In genomic region chr15:99257107-99257750, GRCh38 we compare ENCODE assay signal across 19 cellular contexts. TPM values are rescaled to one million over a fixed set of nuclear protein-coding genes. Genes with fewer than 3 reads are reported as not detected.
DNase-seq lines count a peak whose midpoint lies in the region; ATAC-seq, FAIRE-seq and TF ChIP-seq lines count a peak whose summit lies in the region.
"Had no signal": no experiment of that assay in that cellular context is flagged by ENCODE, and none has a peak within 500 bp of the region (broad histone marks: within the 10 kb centered on the region; RNA-seq: fewer than 3 reads in every experiment).

No MANE protein-coding gene starts in this region.

- no peak overlapping the region for H2BK20ac ChIP-seq in IMR-90 (ENCODE audit: low read depth, low read length)

- H4K91ac ChIP-seq in IMR-90 (ENCODE audit: insufficient read depth, low read depth, low read length) = no peak overlapping the region
- no peak overlapping the region for H4K91ac ChIP-seq in mesenchymal stem cell (ENCODE audit: low read length)

- H3K36me3 ChIP-seq in IMR-90 (ENCODE audit: control insufficient read depth, insufficient read depth, low read length) (no peaks in the 10 kb centered on the region), mesenchymal stem cell (ENCODE audit: control insufficient read depth in 1 of 2, insufficient read depth in 2 of 2, low read depth in 1 of 2, low read length in 2 of 2) (peaks cover 3 to 28% of the 10 kb centered on the region in 2 experiments), small intestine (ENCODE audit: control insufficient read depth in 2 of 2, insufficient read depth in 2 of 2, low read length in 2 of 2) (peaks cover 0 to 2% of the 10 kb centered on the region in 2 donors)

- H4K20me1 ChIP-seq in IMR-90 (ENCODE audit: insufficient read depth, low read length) = no peaks in the 10 kb centered on the region

- H3K9ac ChIP-seq in IMR-90 (ENCODE audit: low read depth, low read length) (no peak overlapping the region), mesenchymal stem cell (ENCODE audit: low read length) (no peak overlapping the region)

- H2BK120ac ChIP-seq in IMR-90 (ENCODE audit: low read depth, low read length) = no peak overlapping the region
- H2BK120ac ChIP-seq in mesenchymal stem cell (ENCODE audit: low read depth, low read length) = peak overlapping the region; percentile 49

- H3K79me1 ChIP-seq in IMR-90 (ENCODE audit: low read depth in 1 of 2, low read length in 2 of 2) (peaks cover 0 to 15% of the 10 kb centered on the region in 2 experiments; a peak in 2 of 4 replicates), mesenchymal stem cell (replicated peaks; ENCODE audit: low read length, poor library complexity, severe bottlenecking) (peaks cover 20% of the 10 kb centered on the region)

- H3K27ac ChIP-seq in IMR-90 (ENCODE audit: insufficient read depth, low read length) = no peak overlapping the region
- no peak overlapping the region for H3K27ac ChIP-seq in mesenchymal stem cell (ENCODE audit: low read length, poor library complexity, severe bottlenecking)
- H3K27ac ChIP-seq in small intestine (ENCODE audit: low read depth in 1 of 2, low read length in 1 of 2) = peak overlapping the region; percentile 8 to 60
- H3K27ac ChIP-seq in substantia nigra (ENCODE audit: low read depth, low read length, poor library complexity, severe bottlenecking) = no peak overlapping the region
- H3K27ac ChIP-seq: HL-60 had no signal

- ATAC-seq in IMR-90 (ENCODE audit: low read depth) (no peak), left colon (peak; percentile 89), HG02623 (IDR thresholded peaks at IDR 0.05; ENCODE audit: unreplicated experiment) (no peak)
- ATAC-seq: CD8-positive, alpha-beta T cell had no signal

- H2AK5ac ChIP-seq in IMR-90 (ENCODE audit: low read depth, low read length) (no peak overlapping the region), mesenchymal stem cell (ENCODE audit: low read length, severe bottlenecking) (no peak overlapping the region)

- H3K27me3 ChIP-seq in IMR-90 (ENCODE audit: control insufficient read depth, insufficient read depth, low read length) (no peaks in the 10 kb centered on the region), mesenchymal stem cell (ENCODE audit: control insufficient read depth in 1 of 2, insufficient read depth in 1 of 2, low read length in 2 of 2) (no peaks in the 10 kb centered on the region), small intestine (ENCODE audit: control insufficient read depth in 2 of 2, insufficient read depth in 2 of 2, low read length in 2 of 2) (no peaks in the 10 kb centered on the region)

- H2BK15ac ChIP-seq in IMR-90 (ENCODE audit: low read depth, low read length) (no peak overlapping the region), mesenchymal stem cell (ENCODE audit: low read depth, poor library complexity, severe bottlenecking) (no peak overlapping the region)

- H3K14ac ChIP-seq in IMR-90 (replicated peaks; ENCODE audit: low read depth, low read length) (no peak overlapping the region), mesenchymal stem cell (ENCODE audit: low read length in 2 of 2) (no peak overlapping the region)

- no peak for DNase-seq in IMR-90
- DNase-seq in left colon = peak in 1 of 2 donors; percentile 41
- DNase-seq in mesenchymal stem cell = no peak
- peak; percentile 92 for DNase-seq in small intestine
- no peak for DNase-seq in substantia nigra (lab: John Stamatoyannopoulos, UW)
- no peak for DNase-seq in superior temporal gyrus (ENCODE audit: extremely low spot score)
- DNase-seq: CD8-positive, alpha-beta T cell; COR-L47; DMS153; DMS79 treated with DMSO at 0.1 percent for 48 hours; EL; HCEC 1CT; HFFc6 had no signal

- no peak overlapping the region for H2AK9ac ChIP-seq in IMR-90 (replicated peaks; ENCODE audit: low read depth, low read length, poor library complexity)

- CTCF ChIA-PET in IMR-90 (lab: Yijun Ruan, JAX) = no interaction called here

- in situ Hi-C loops in IMR-90 (cut with MboI; ENCODE audit: low sequenced_read_pairs) = loop anchor here (25.0 kb wide), 2 partner anchors 855 to 1330 kb away; no protein-coding TSS in a partner anchor

- no peaks in the 10 kb centered on the region for H3K9me1 ChIP-seq in IMR-90 (ENCODE audit: insufficient read depth, low read length)

- no peak overlapping the region for H3K4ac ChIP-seq in IMR-90 (ENCODE audit: low read depth, low read length)
- H3K4ac ChIP-seq in mesenchymal stem cell (ENCODE audit: low read depth in 1 of 2, low read length in 2 of 2) = no peak overlapping the region

- H3K23ac ChIP-seq in IMR-90 (ENCODE audit: low read depth, low read length) (no peak overlapping the region), mesenchymal stem cell (ENCODE audit: low read length in 2 of 2) (no peak overlapping the region)

- no CpG with 5 or more reads among the region's 12 CpGs for WGBS in IMR-90 (ENCODE audit: extremely low coverage in 2 of 2, insufficient read length in 1 of 2), 2 experiments
- 95% methylated on average over 10 of the region's 12 CpGs for WGBS in mesenchymal stem cell
- 21 to 63% (median 45%) methylated on average over 12 of the region's 12 CpGs for WGBS in small intestine, 3 donors

- H4K8ac ChIP-seq in IMR-90 (ENCODE audit: low read depth in 2 of 2, low read length in 2 of 2) = no peak overlapping the region
- no peak overlapping the region for H4K8ac ChIP-seq in mesenchymal stem cell (ENCODE audit: low read length)

- POLR2A ChIA-PET in IMR-90 (lab: Charles Lee; ENCODE audit: unreplicated experiment) = no interaction called here

- TF ChIP-seq CTCF in IMR-90 (conservative IDR thresholded peaks at IDR 0.05; ENCODE audit: low read depth, low read length) = no peak

- TF ChIP-seq RAD21 in IMR-90 (IDR thresholded peaks at IDR 0.05; ENCODE audit: low read length) = no peak

- H3K9me3 ChIP-seq in IMR-90 (ENCODE audit: control insufficient read depth, insufficient read depth, low read length) (no peaks in the 10 kb centered on the region), mesenchymal stem cell (ENCODE audit: control insufficient read depth, low read length) (no peaks in the 10 kb centered on the region), small intestine (ENCODE audit: control insufficient read depth, low read depth) (no peaks in the 10 kb centered on the region)

- intact Hi-C loops in IMR-90 (cut with micrococcal nuclease) = no loop called here
- intact Hi-C loops in left colon (cut with DNase I, micrococcal nuclease) = no loop called here

- no peak overlapping the region for H3K18ac ChIP-seq in IMR-90 (ENCODE audit: low read depth, low read length)
- H3K18ac ChIP-seq in mesenchymal stem cell (ENCODE audit: low read depth in 1 of 2, low read length in 2 of 2) = no peak overlapping the region

- H3K4me2 ChIP-seq in IMR-90 (ENCODE audit: low read depth, low read length) = no peak overlapping the region
- H3K4me2 ChIP-seq in mesenchymal stem cell (ENCODE audit: low read length, poor library complexity, severe bottlenecking) = no peak overlapping the region

- H3K4me3 ChIP-seq in IMR-90 (ENCODE audit: insufficient read depth, low read depth, low read length) = no peak overlapping the region
- H3K4me3 ChIP-seq in mesenchymal stem cell (ENCODE audit: insufficient read depth in 1 of 2, low read depth in 1 of 2, low read length in 2 of 2) = no peak overlapping the region
- H3K4me3 ChIP-seq in small intestine (ENCODE audit: low read depth in 1 of 2, low read length in 2 of 2) = no peak overlapping the region

- H4K5ac ChIP-seq in IMR-90 (ENCODE audit: low read depth, low read length) = no peak overlapping the region

- no peak for FAIRE-seq in small intestine (lab: Jason Lieb, UNC)
- FAIRE-seq: A204.1, D721Med, G401.6, GM12891 had no signal

- dilution Hi-C loops in IMR-90 (cut with HindIII; ENCODE audit: low sequenced_read_pairs, unreplicated experiment) = no loop called here

- no TSS peak for BruUV-seq in IMR-90 (replicated peaks; lab: Mats Ljungman, UMichigan)

- H3K56ac ChIP-seq in IMR-90 (ENCODE audit: extremely low read depth, insufficient read depth, low read length) = no peak overlapping the region

- H2AFZ ChIP-seq in IMR-90 (replicated peaks; ENCODE audit: low read length, poor library complexity) = no peak overlapping the region
- no peak overlapping the region for H2AFZ ChIP-seq in mesenchymal stem cell (ENCODE audit: low read depth, low read length)

- H2BK12ac ChIP-seq in mesenchymal stem cell (ENCODE audit: low read length in 2 of 2) = no peak overlapping the region

- peaks cover 3% of the 10 kb centered on the region; the same call in 1 of the 2 replicates for H3K4me1 ChIP-seq in IMR-90 (ENCODE audit: control insufficient read depth, insufficient read depth, low read length)
- H3K4me1 ChIP-seq in mesenchymal stem cell (ENCODE audit: control insufficient read depth, insufficient read depth, low read depth, low read length) = peaks cover 5% of the 10 kb centered on the region
- H3K4me1 ChIP-seq in small intestine (ENCODE audit: control insufficient read depth in 2 of 2, insufficient read depth in 1 of 2, low read depth in 1 of 2, low read length in 1 of 2) = peaks cover 0 to 8% of the 10 kb centered on the region in 2 donors

- H2BK5ac ChIP-seq in IMR-90 (ENCODE audit: low read depth, low read length, poor library complexity, severe bottlenecking) (no peak overlapping the region), mesenchymal stem cell (ENCODE audit: low read depth, low read length, poor library complexity, severe bottlenecking) (no peak overlapping the region)

- TF ChIP-seq POLR2A in IMR-90 (IDR thresholded peaks at IDR 0.05; ENCODE audit: low read depth, low read length) = no peak

TF ChIP-seq in IMR-90, 13 proteins besides CTCF, POLR2A, EP300 and RAD21:
- TF ChIP-seq MAFK (IDR thresholded peaks at IDR 0.05; ENCODE audit: low read depth, low read length) (peak; percentile 22; the same call in 1 of the 2 replicates), RCOR1 (IDR thresholded peaks at IDR 0.05; ENCODE audit: insufficient replicate concordance, low read length) (no peak)

RNA-seq across cellular contexts. Expression of gene LRRC28, which starts 5.9 kb away (rescaled TPM):
- total RNA-seq in IMR-90 (2012; rRNA removed) (17.5 and 21.1 TPM in 2 replicates), left colon (10 to 100 TPM; 24.8 to 32.2 TPM)
- polyA plus RNA-seq in IMR-90 (2012; rRNA removed) (10.3 and 12.7 TPM in 2 replicates), small intestine (10 to 100 TPM; 23.7 to 37.3 (median 36.5) TPM)
- 5.9 and 6.3 TPM in 2 replicates for polyA plus RNA-seq in IMR-90 (2012; cell fraction: cytosol; rRNA removed)
- polyA plus RNA-seq in IMR-90 (2012; cell fraction: nucleus; rRNA removed; ENCODE audit: low replicate concordance) = 1.9 and 12.6 TPM in 2 replicates
- 17.9 TPM for polyA plus RNA-seq in mesenchymal stem cell (2013, experiment 1 of 2)
- polyA plus RNA-seq in mesenchymal stem cell (2013, experiment 2 of 2) = 18.1 TPM

RNA-seq across cellular contexts. Expression of gene TTC23, which starts 7.8 kb away (rescaled TPM):
- total RNA-seq in IMR-90 (2012; rRNA removed) = 28.3 and 29.8 TPM in 2 replicates
- polyA plus RNA-seq in IMR-90 (2012; rRNA removed) = 5.2 and 7.8 TPM in 2 replicates
- polyA plus RNA-seq in IMR-90 (2012; cell fraction: cytosol; rRNA removed) = 2.1 and 3.0 TPM in 2 replicates
- polyA plus RNA-seq in IMR-90 (2012; cell fraction: nucleus; rRNA removed; ENCODE audit: low replicate concordance) = 6.6 and 9.5 TPM in 2 replicates
- total RNA-seq in left colon = 10 to 100 TPM; 16.0 to 18.6 TPM
- 17.5 TPM for polyA plus RNA-seq in mesenchymal stem cell (2013, experiment 1 of 2)
- 17.1 TPM for polyA plus RNA-seq in mesenchymal stem cell (2013, experiment 2 of 2)
- polyA plus RNA-seq in small intestine = 1 to 10 TPM; 3.6 to 8.3 (median 4.3) TPM

Comparison
In these comparisons a context has a peak if more than half of its experiments do, and no peak if none do; other contexts are left out.
1. H3K27ac ChIP-seq: peak in small intestine (2 of 2); none in IMR-90 (single experiment), mesenchymal stem cell (single experiment) and substantia nigra (single experiment).